In the genomic region with DNA sequence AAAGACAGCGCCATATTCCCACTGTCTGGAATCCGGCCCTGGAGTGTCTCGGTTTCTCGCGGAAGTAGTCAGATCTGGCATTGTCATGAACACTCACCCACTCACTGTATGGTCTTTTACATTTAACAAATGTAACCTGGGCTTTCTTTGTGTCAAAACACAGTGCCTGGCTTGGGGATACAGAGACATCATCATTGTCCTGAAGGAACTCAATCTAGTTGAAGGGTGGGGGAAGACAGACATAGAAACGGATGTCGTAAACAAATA, we compare ENCODE assay signal across 8 cellular contexts. TPM values are rescaled to one million over a fixed set of nuclear protein-coding genes. Genes with fewer than 3 reads are reported as not detected.
DNase-seq lines count a peak whose midpoint lies in the region; ATAC-seq and TF ChIP-seq lines count a peak whose summit lies in the region.

No MANE protein-coding gene starts in this region.

- H3K27ac ChIP-seq in coronary artery = peak overlapping the region; percentile 74 to 89
- peak overlapping the region; percentile 92 for H3K27ac ChIP-seq in vagina
- H3K27ac ChIP-seq in aorta (ENCODE audit: low read depth in 1 of 2, low read length in 2 of 2) = no peak overlapping the region

- intact Hi-C loops in vagina (cut with DNase I) = no loop called here
- intact Hi-C loops in aorta (cut with DNase I) = no loop called here

- TF ChIP-seq CTCF in coronary artery (IDR thresholded peaks at IDR 0.05) = no peak
- no peak for TF ChIP-seq CTCF in vagina (IDR thresholded peaks at IDR 0.05)

- no peak overlapping the region for H3K27ac Mint-ChIP-seq in stimulated activated naive CD8-positive, alpha-beta T cell treated with anti-CD3 and anti-CD28 coated beads, Interleukin-15, Interleukin-2, amounts not matched to agents 100 ng/mL and 50 ng/mL, for 24 hours
- peak overlapping the region in 5 of 6 donors; percentile 24 to 92 (median 75) for H3K27ac Mint-ChIP-seq in naive B cell

- H3K36me3 ChIP-seq in vagina (no peaks in the 10 kb centered on the region), aorta (ENCODE audit: control insufficient read depth in 1 of 2, insufficient read depth in 2 of 2, low read length in 1 of 2) (no peaks in the 10 kb centered on the region)

- peaks cover 34% of the 10 kb centered on the region for H3K4me1 ChIP-seq in vagina
- no peaks in the 10 kb centered on the region for H3K4me1 ChIP-seq in aorta (ENCODE audit: control insufficient read depth in 1 of 2, insufficient read depth in 2 of 2, low read length in 2 of 2)

- H3K36me3 Mint-ChIP-seq in stimulated activated naive CD8-positive, alpha-beta T cell treated with anti-CD3 and anti-CD28 coated beads, Interleukin-15, Interleukin-2, amounts not matched to agents 100 ng/mL and 50 ng/mL, for 24 hours (ENCODE audit: low read depth) = no peaks in the 10 kb centered on the region
- no peaks in the 10 kb centered on the region for H3K36me3 Mint-ChIP-seq in naive B cell

- H3K4me1 Mint-ChIP-seq in stimulated activated naive CD8-positive, alpha-beta T cell treated with anti-CD3 and anti-CD28 coated beads, Interleukin-15, Interleukin-2, amounts not matched to agents 100 ng/mL and 50 ng/mL, for 24 hours (ENCODE audit: low read depth) = peaks cover 18% of the 10 kb centered on the region
- H3K4me1 Mint-ChIP-seq in naive B cell = peaks cover 30 to 32% (median 31%) of the 10 kb centered on the region in 3 donors

- H3K4me3 ChIP-seq in coronary artery = peak overlapping the region; percentile 91
- peak overlapping the region; percentile 83 for H3K4me3 ChIP-seq in vagina
- H3K4me3 ChIP-seq in aorta (ENCODE audit: low read length in 2 of 2) = peak overlapping the region in 1 of 2 donors; percentile 0

- TF ChIP-seq POLR2A in vagina (IDR thresholded peaks at IDR 0.05) = no peak

- peaks cover 38% of the 10 kb centered on the region for H3K27me3 Mint-ChIP-seq in stimulated activated naive CD8-positive, alpha-beta T cell treated with anti-CD3 and anti-CD28 coated beads, Interleukin-15, Interleukin-2, amounts not matched to agents 100 ng/mL and 50 ng/mL, for 24 hours
- H3K27me3 Mint-ChIP-seq in naive B cell = peaks cover 32 to 46% (median 32%) of the 10 kb centered on the region in 3 donors

- DNase-seq in stimulated activated naive CD8-positive, alpha-beta T cell treated with anti-CD3 and anti-CD28 coated beads, Interleukin-15, Interleukin-2, amounts not matched to agents 100 U/mL and 50 U/mL, for 24 hours = no peak
- DNase-seq in coronary artery (ENCODE audit: low spot score) = no peak
- DNase-seq in naive B cell = no peak
- no peak for DNase-seq in vagina (ENCODE audit: extremely low spot score in 2 of 2)
- DNase-seq in aorta = no peak
- DNase-seq in NCI-H146 treated with DMSO at 0.1 percent for 48 hours (lab: John Stamatoyannopoulos, UW; ENCODE audit: unreplicated experiment) = no peak

- no peaks in the 10 kb centered on the region for H3K9me3 Mint-ChIP-seq in stimulated activated naive CD8-positive, alpha-beta T cell treated with anti-CD3 and anti-CD28 coated beads, Interleukin-15, Interleukin-2, amounts not matched to agents 100 ng/mL and 50 ng/mL, for 24 hours
- no peaks in the 10 kb centered on the region for H3K9me3 Mint-ChIP-seq in naive B cell

- H3K27me3 ChIP-seq in vagina (no peaks in the 10 kb centered on the region), aorta (ENCODE audit: control insufficient read depth in 1 of 2, insufficient read depth in 2 of 2, low read length in 1 of 2) (no peaks in the 10 kb centered on the region)

- 33 to 40% methylated on average over 7 of the region's 7 CpGs for whole genome bisulfite sequencing in aorta, 2 donors

- no peak for ATAC-seq in stimulated activated naive CD8-positive, alpha-beta T cell treated with anti-CD3 and anti-CD28 coated beads, Interleukin-15, Interleukin-2, amounts not matched to agents 100 U/mL and 50 U/mL, for 24 hours
- no peak for ATAC-seq in naive B cell (ENCODE audit: low read depth in 2 of 2)
- ATAC-seq in aorta (ENCODE audit: low FRiP score) = no peak
- no peak for ATAC-seq in HG02610 (IDR thresholded peaks at IDR 0.05; ENCODE audit: unreplicated experiment)

- H3K9me3 ChIP-seq in vagina (no peaks in the 10 kb centered on the region), aorta (ENCODE audit: control insufficient read depth, low read length) (no peaks in the 10 kb centered on the region)

- peak overlapping the region; percentile 69 for H3K4me3 Mint-ChIP-seq in stimulated activated naive CD8-positive, alpha-beta T cell treated with anti-CD3 and anti-CD28 coated beads, Interleukin-15, Interleukin-2, amounts not matched to agents 100 ng/mL and 50 ng/mL, for 24 hours
- H3K4me3 Mint-ChIP-seq in naive B cell = peak overlapping the region; percentile 82 to 93 (median 90)

RNA-seq across cellular contexts. Expression of a gene that starts 1.3 kb away (rescaled TPM):
- polyA plus RNA-seq in naive B cell (ENCODE audit: low read depth in 6 of 6) (under 1 TPM in 5 of 6 donors, not detected in 1; 0.24 to 0.74 (median 0.38) TPM), aorta (1 to 10 TPM; 1.3 to 4.3 TPM)
- total RNA-seq in vagina (58.2 TPM), aorta (1 to 10 TPM; 5.5 to 7.1 TPM)

Comparison
In these comparisons a context has a peak if more than half of its experiments do, and no peak if none do; other contexts are left out.
1. H3K27ac ChIP-seq: peak in coronary artery (2 of 2) and vagina (single experiment); none in aorta (0 of 2).